Comparison of ENCODE assay signal across 7 cellular contexts in the genomic region with DNA sequence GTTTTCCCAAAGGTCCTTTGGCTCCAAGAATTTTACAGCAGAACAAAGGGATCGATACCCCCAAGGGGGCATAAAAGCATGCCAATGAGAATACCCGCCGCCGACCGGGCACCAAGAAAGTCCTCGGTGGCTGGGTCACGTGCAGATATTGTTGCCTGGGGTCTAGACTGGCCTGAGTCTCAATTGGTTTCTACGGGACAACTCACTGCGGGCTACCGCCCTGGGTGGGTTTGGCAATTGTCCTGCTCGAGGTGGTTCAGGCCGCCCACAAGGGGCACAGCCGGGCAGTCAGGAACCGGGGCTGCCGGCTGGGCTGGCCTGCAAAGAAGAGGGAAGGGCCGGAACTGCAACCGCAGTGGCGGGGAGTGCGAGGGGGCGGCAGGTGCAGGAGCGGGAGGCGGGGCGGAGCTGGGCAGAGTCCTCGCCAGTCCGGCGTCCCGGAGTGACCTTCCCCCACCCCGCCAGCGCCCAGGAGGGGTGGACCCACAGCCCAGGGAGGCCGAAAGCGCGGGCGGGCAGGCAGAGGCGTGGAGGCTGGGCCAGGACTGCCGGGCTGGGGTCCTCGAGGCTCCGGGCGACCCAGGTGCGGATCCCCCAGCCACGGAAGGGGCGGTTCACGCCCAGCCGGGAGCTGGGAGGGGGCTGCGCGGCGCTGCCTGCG. TPM values are rescaled to one million over a fixed set of nuclear protein-coding genes. Genes with fewer than 3 reads are reported as not detected.
DNase-seq lines count a peak whose midpoint lies in the region; ATAC-seq and TF ChIP-seq lines count a peak whose summit lies in the region.

No MANE protein-coding gene starts in this region.

- H3K36me3 ChIP-seq in body of pancreas (replicated peaks in 1 of 2; ENCODE audit: insufficient read depth in 1 of 2, low read depth in 2 of 2) (no peaks in the 10 kb centered on the region), gastrocnemius medialis (peaks cover 0 to 12% of the 10 kb centered on the region in 2 donors)

- DNase-seq in GDM1 (lab: John Stamatoyannopoulos, UW) (peak; percentile 22), HT1080 (ENCODE audit: low read depth) (peak; percentile 88), RWPE1 (ENCODE audit: low spot score) (peak; percentile 63), body of pancreas (peak; percentile 86 to 93 (median 92)), gastrocnemius medialis (peak; percentile 86 to 94)

- ATAC-seq in GM21447 (IDR thresholded peaks at IDR 0.05; ENCODE audit: unreplicated experiment) (peak; percentile 34), body of pancreas (peak; percentile 65), gastrocnemius medialis (peak; percentile 30 to 43)

- H3K4me3 ChIP-seq in body of pancreas, result peak overlapping the region; percentile 40 to 47
- peak overlapping the region; percentile 75 for H3K4me3 ChIP-seq in iPS-18c (ENCODE audit: insufficient read depth, low read depth, low read length)
- H3K4me3 ChIP-seq in gastrocnemius medialis, result peak overlapping the region; percentile 65 to 94 (median 77)

- in situ Hi-C loops in gastrocnemius medialis (cut with MboI; ENCODE audit: low sequenced_read_pairs in 4 of 4), result loop anchor here in 3 of 4 donors (25.0 kb wide), 3 partner anchors 382 to 1168 kb away; partner anchors contain the start of genes SLC19A2 (in 2 of the 3), DCAF6 (in 1 of the 3) and MPC2 (in 1 of the 3)

- H3K27ac ChIP-seq in RWPE1 (peak overlapping the region; percentile 91), body of pancreas (peak overlapping the region; percentile 87 to 94 (median 93)), gastrocnemius medialis (peak overlapping the region; percentile 93 to 99 (median 96))

- no peak for TF ChIP-seq POLR2A in body of pancreas (IDR thresholded peaks at IDR 0.05)
- no peak for TF ChIP-seq POLR2A in gastrocnemius medialis (IDR thresholded peaks at IDR 0.05)

- H3K9me3 ChIP-seq in body of pancreas, result no peaks in the 10 kb centered on the region
- peaks cover 2% of the 10 kb centered on the region for H3K9me3 ChIP-seq in iPS-18c (ENCODE audit: control insufficient read depth, insufficient read depth, low read length)
- no peaks in the 10 kb centered on the region for H3K9me3 ChIP-seq in gastrocnemius medialis

- intact Hi-C loops in body of pancreas (cut with DNase I), result no loop called here
- intact Hi-C loops in gastrocnemius medialis (cut with DNase I; ENCODE audit: low total_unique reads), result loop anchor here (2.0 to 5.0 kb wide), 3 partner anchors 82 to 381 kb away; partner anchors contain the start of gene BLZF1

- 0 to 1% methylated on average over 6 to 46 of the region's 47 CpGs for WGBS in body of pancreas, 2 donors

- CTCF ChIA-PET in RWPE1 (lab: Yijun Ruan, JAX), result interaction anchor here (1.8 kb wide), 1 partner anchor 469 kb away, joined by 6 read pairs; no protein-coding TSS in a partner anchor

- TF ChIP-seq CTCF in RWPE1 (conservative IDR thresholded peaks at IDR 0.05; ENCODE audit: low read depth) (no peak), body of pancreas (IDR thresholded peaks at IDR 0.05) (peak in 4 of 7 experiments; percentile 26 to 42 (median 42)), gastrocnemius medialis (IDR thresholded peaks at IDR 0.05 in 4 of 5, conservative IDR thresholded peaks at IDR 0.05 in 1 of 5) (peak in 1 of 5 experiments; percentile 22)

- H3K27me3 ChIP-seq in body of pancreas (no peaks in the 10 kb centered on the region), gastrocnemius medialis (no peaks in the 10 kb centered on the region)

- POLR2A ChIA-PET in RWPE1 (lab: Yijun Ruan, JAX; ENCODE audit: low non-redundant PET), result no interaction called here

- H3K4me1 ChIP-seq in body of pancreas, result peaks cover 74% of the 10 kb centered on the region
- H3K4me1 ChIP-seq in gastrocnemius medialis, result peaks cover 10 to 18% of the 10 kb centered on the region in 2 donors

RNA-seq across cellular contexts. Expression of gene ATP1B1, which starts 0.9 kb away (rescaled TPM):
- 23.1 and 35.9 TPM in 2 replicates for total RNA-seq in HT1080 (2014; rRNA removed; shearing (Covaris generic))
- polyA plus RNA-seq in HT1080 (2015; cell fraction: cytosol; rRNA removed), result 38.9 and 43.2 TPM in 2 replicates
- 48.0 and 49.1 TPM in 2 replicates for polyA plus RNA-seq in HT1080 (2015; cell fraction: nucleus; rRNA removed)
- 100 to 1,000 TPM; 116 to 138 TPM for total RNA-seq in body of pancreas
- 100 to 1,000 TPM; 111 to 377 (median 324) TPM for total RNA-seq in gastrocnemius medialis

Comparison
In these comparisons a context has a peak if more than half of its experiments do, and no peak if none do; other contexts are left out.
1. Peak in every context shown above with its lines: DNase-seq, ATAC-seq, H3K4me3 ChIP-seq and H3K27ac ChIP-seq.
2. DNase-seq: peak in every context shown above with its lines; median percentile 92 in body of pancreas; 90 in gastrocnemius medialis; 88 in HT1080; 63 in RWPE1; 22 in GDM1.